Comparison of ENCODE assay signal across 17 cellular contexts in the genomic region with DNA sequence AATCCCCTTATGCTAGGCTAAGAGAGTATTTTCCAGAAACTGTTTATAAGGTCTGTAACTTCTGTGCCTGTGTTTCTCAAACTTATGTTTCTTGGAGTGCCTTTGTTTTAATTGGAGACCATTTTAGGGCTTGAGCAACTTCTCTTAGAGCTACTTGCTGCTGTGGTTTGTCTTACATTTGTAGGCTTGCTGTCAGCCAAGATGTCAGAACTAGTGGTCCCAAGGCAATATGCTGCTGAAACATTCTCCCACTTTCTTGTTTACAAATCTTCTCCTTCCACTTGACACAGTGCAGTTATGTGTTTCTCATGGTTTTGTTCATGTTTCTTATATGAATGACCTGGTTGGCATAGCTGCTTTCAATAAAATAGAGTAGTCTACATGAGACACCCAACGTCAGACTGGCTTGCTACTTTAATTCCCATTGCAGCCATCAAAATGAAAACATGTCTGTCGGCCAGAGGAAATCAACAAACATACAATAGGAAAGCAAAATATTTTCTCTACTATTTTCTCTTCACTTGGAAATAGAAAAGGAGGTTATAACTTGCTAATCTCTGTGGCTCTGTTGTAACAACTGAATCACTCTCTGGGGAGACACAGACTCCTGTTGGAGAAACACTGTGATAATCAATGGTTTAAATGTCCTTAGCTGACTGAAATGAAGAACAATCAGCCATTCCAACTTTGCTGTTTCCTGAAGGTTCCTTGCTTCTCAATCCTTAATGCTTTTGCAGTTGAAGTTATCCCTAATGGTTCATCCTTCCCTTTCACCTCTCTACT.
A peak's percentile ranks its signal among the peaks of the same experiment; 100 is the strongest.
DNase-seq lines count a peak whose midpoint lies in the region; ATAC-seq and TF ChIP-seq lines count a peak whose summit lies in the region.
"Had no signal": no experiment of that assay in that cellular context is flagged by ENCODE, and none has a peak within 500 bp of the region (broad histone marks: within the 10 kb centered on the region; RNA-seq: fewer than 3 reads in every experiment).

No MANE protein-coding gene starts in this region.

- TF ChIP-seq POLR2A in gastrocnemius medialis (IDR thresholded peaks at IDR 0.05), result no peak

- H3K4me3 ChIP-seq in astrocyte of the spinal cord (ENCODE audit: low read depth, low read length) (no peak overlapping the region), gastrocnemius medialis (no peak overlapping the region)
- H3K4me3 ChIP-seq: spleen had no signal

- H3K9me3 ChIP-seq in gastrocnemius medialis, result no peaks in the 10 kb centered on the region
- H3K9me3 ChIP-seq: spleen had no signal

- TF ChIP-seq CTCF in astrocyte of the spinal cord (IDR thresholded peaks at IDR 0.05; ENCODE audit: low read depth, low read length), result no peak
- no peak for TF ChIP-seq CTCF in gastrocnemius medialis (IDR thresholded peaks at IDR 0.05 in 4 of 5, conservative IDR thresholded peaks at IDR 0.05 in 1 of 5)

- intact Hi-C loops in left cardiac atrium (cut with DNase I) (no loop called here), gastrocnemius medialis (cut with DNase I; ENCODE audit: low total_unique reads) (no loop called here)

- H3K27me3 ChIP-seq in gastrocnemius medialis, result no peaks in the 10 kb centered on the region
- H3K27me3 ChIP-seq: spleen had no signal

- in situ Hi-C loops in astrocyte of the spinal cord (cut with HindIII; ENCODE audit: low sequenced_read_pairs) (no loop called here), gastrocnemius medialis (cut with MboI; ENCODE audit: low sequenced_read_pairs in 4 of 4) (no loop called here), ACHN (cut with HindIII; ENCODE audit: low pct_ligation_motif_present, low pct_unique_long_range_greater_than_20kb, low sequenced_read_pairs) (no loop called here)

- no peaks in the 10 kb centered on the region for H3K4me1 ChIP-seq in gastrocnemius medialis
- H3K4me1 ChIP-seq: spleen had no signal

- ATAC-seq in left cardiac atrium (peak; percentile 84), gastrocnemius medialis (peak; percentile 30 to 60)
- ATAC-seq: PC-3 had no signal

- H3K27ac ChIP-seq in gastrocnemius medialis, result no peak overlapping the region
- H3K27ac ChIP-seq: spleen had no signal

- H3K36me3 ChIP-seq in gastrocnemius medialis, result no peaks in the 10 kb centered on the region
- H3K36me3 ChIP-seq: spleen had no signal

- DNase-seq in AG20443 (ENCODE audit: low spot score) (peak; percentile 17), astrocyte of the spinal cord (ENCODE audit: low read depth, low spot score) (peak; percentile 21), left cardiac atrium (no peak), gastrocnemius medialis (no peak), SIG-M5 treated with dmso at 0.1 percent for 504 hours (lab: John Stamatoyannopoulos, UW; ENCODE audit: unreplicated experiment) (no peak), middle frontal gyrus (ENCODE audit: extremely low spot score, low spot score) (no peak), ACHN (no peak), NCI-H187 treated with DMSO at 0.1 percent for 48 hours (lab: John Stamatoyannopoulos, UW) (no peak)
- DNase-seq: activated CD4-positive, alpha-beta T cell treated with anti-CD3 and anti-CD28 coated beads for 48 hours; head of caudate nucleus; HFFc6; NCI-H1930; NCI-H69; nucleus accumbens; PC-3; spleen; stimulated activated naive CD4-positive, alpha-beta T cell had no signal

Comparison
In these comparisons a context has a peak if more than half of its experiments do, and no peak if none do; other contexts are left out.
1. DNase-seq: peak in AG20443 (single experiment) and astrocyte of the spinal cord (single experiment); none in left cardiac atrium (single experiment), gastrocnemius medialis (0 of 2), SIG-M5 treated with dmso at 0.1 percent for 504 hours (single experiment), middle frontal gyrus (single experiment), ACHN (single experiment) and NCI-H187 treated with DMSO at 0.1 percent for 48 hours (single experiment).